11 cellular contexts compared by ENCODE assay signal in genomic region chrX:154348646-154349358, GRCh38. TPM values are rescaled to one million over a fixed set of nuclear protein-coding genes. Genes with fewer than 3 reads are reported as not detected.
DNase-seq lines count a peak whose midpoint lies in the region; ATAC-seq and TF ChIP-seq lines count a peak whose summit lies in the region.
"Had no signal": no experiment of that assay in that cellular context is flagged by ENCODE, and none has a peak within 500 bp of the region (broad histone marks: within the 10 kb centered on the region; RNA-seq: fewer than 3 reads in every experiment).

No MANE protein-coding gene starts in this region.

- no peak overlapping the region for H3K4me3 ChIP-seq in CD4-positive, alpha-beta memory T cell (ENCODE audit: low read length in 2 of 2)
- no peak overlapping the region for H3K4me3 ChIP-seq in cardiac fibroblast (replicated peaks in 1 of 2; ENCODE audit: low read depth in 2 of 2, low read length in 2 of 2)

- peaks cover 17 to 65% (median 41%) of the 10 kb centered on the region in 4 donors for H3K4me1 Mint-ChIP-seq in CD4-positive, alpha-beta memory T cell
- H3K4me1 Mint-ChIP-seq in nephron progenitor cell = peaks cover 5% of the 10 kb centered on the region

- no peaks in the 10 kb centered on the region for H3K9me3 ChIP-seq in CD4-positive, alpha-beta memory T cell (ENCODE audit: control insufficient read depth in 1 of 2, low read length in 2 of 2)

- intact Hi-C loops in CD4-positive, alpha-beta memory T cell (cut with micrococcal nuclease) = no loop called here

- H3K4me3 Mint-ChIP-seq in CD4-positive, alpha-beta memory T cell = peak overlapping the region in 4 of 8 donors; percentile 15 to 72 (median 48)
- H3K4me3 Mint-ChIP-seq in nephron progenitor cell = no peak overlapping the region

- H3K36me3 ChIP-seq in CD4-positive, alpha-beta memory T cell (ENCODE audit: insufficient read depth, low read length) = peaks cover 43% of the 10 kb centered on the region

- no peaks in the 10 kb centered on the region for H3K27me3 ChIP-seq in CD4-positive, alpha-beta memory T cell (ENCODE audit: insufficient read depth, low read length)

- no peak for TF ChIP-seq CTCF in cardiac fibroblast (IDR thresholded peaks at IDR 0.05; ENCODE audit: low read depth, low read length)
- TF ChIP-seq CTCF in nephron progenitor cell (IDR thresholded peaks at IDR 0.05) = no peak
- TF ChIP-seq CTCF in GM10266 (IDR thresholded peaks at IDR 0.05; ENCODE audit: control insufficient read depth, insufficient read depth, low read depth, missing control alignments) = no peak

- peak; percentile 17 for TF ChIP-seq POLR2A in GM15510 (IDR thresholded peaks at IDR 0.05; ENCODE audit: borderline replicate concordance, extremely low read depth, insufficient read length)

- peak overlapping the region; percentile 21 for H3K27ac ChIP-seq in CD4-positive, alpha-beta memory T cell (ENCODE audit: low read depth, low read length)

- POLR2A ChIA-PET in CD4-positive, alpha-beta memory T cell (lab: Charles Lee; ENCODE audit: partially characterized antibody) = interaction anchor here (0.8 to 12.9 kb wide), 4 partner anchors 17 to 141 kb away, joined by 3 to 245 read pairs (median 6); partner anchors contain the start of gene RPL10

- no peak for ATAC-seq in HG02759 (IDR thresholded peaks at IDR 0.05; ENCODE audit: unreplicated experiment)

- CTCF ChIA-PET in CD4-positive, alpha-beta memory T cell (lab: Charles Lee; ENCODE audit: partially characterized antibody) = interaction anchor here (0.9 kb wide), 1 partner anchor 24 kb away, joined by 3 read pairs; no protein-coding TSS in a partner anchor

- peak overlapping the region; percentile 55 to 99 (median 87) for H3K27ac Mint-ChIP-seq in CD4-positive, alpha-beta memory T cell
- peak overlapping the region; percentile 82 for H3K27ac Mint-ChIP-seq in nephron progenitor cell

- no peaks in the 10 kb centered on the region for H3K27me3 Mint-ChIP-seq in CD4-positive, alpha-beta memory T cell
- H3K27me3 Mint-ChIP-seq in nephron progenitor cell (ENCODE audit: low read depth, poor library complexity) = no peaks in the 10 kb centered on the region

- no peaks in the 10 kb centered on the region for H3K9me3 Mint-ChIP-seq in CD4-positive, alpha-beta memory T cell
- H3K9me3 Mint-ChIP-seq in nephron progenitor cell = peaks cover 15% of the 10 kb centered on the region

- peaks cover 3 to 31% of the 10 kb centered on the region in 2 donors for H3K36me3 Mint-ChIP-seq in CD4-positive, alpha-beta memory T cell
- H3K36me3 Mint-ChIP-seq in nephron progenitor cell (ENCODE audit: low read depth) = peaks cover 12% of the 10 kb centered on the region

- peak in 3 of 5 donors; percentile 15 to 33 (median 18) for DNase-seq in CD4-positive, alpha-beta memory T cell
- DNase-seq in cardiac fibroblast (ENCODE audit: low read depth in 2 of 2) (peak; percentile 2), nephron progenitor cell (no peak), epidermal melanocyte (ENCODE audit: insufficient read length, low spot score) (no peak), GM10266 (ENCODE audit: extremely low spot score) (no peak)
- DNase-seq: NCI-H1417 treated with DMSO at 0.1 percent for 48 hours, NCI-H82 had no signal

- H3K4me1 ChIP-seq in CD4-positive, alpha-beta memory T cell (ENCODE audit: insufficient read depth, low read length) = peaks cover 66% of the 10 kb centered on the region

RNA-seq across cellular contexts. Expression of gene FLNA, which starts 25.6 kb away (rescaled TPM):
- total RNA-seq in CD4-positive, alpha-beta memory T cell = 100 to 1,000 TPM; 839 to 871 TPM
- 100 to 1,000 TPM in 1 of 2 donors, 10 to 100 TPM in 1; 87.4 to 683 TPM for polyA plus RNA-seq in CD4-positive, alpha-beta memory T cell

RNA-seq across cellular contexts. Expression of gene EMD, which starts 30.3 kb away (rescaled TPM):
- 10 to 100 TPM; 84.3 to 88.7 TPM for total RNA-seq in CD4-positive, alpha-beta memory T cell
- polyA plus RNA-seq in CD4-positive, alpha-beta memory T cell = 10 to 100 TPM; 30.3 to 38.2 TPM

RNA-seq across cellular contexts. Expression of gene RPL10, which starts 49.4 kb away (rescaled TPM):
- 1,000 to 10,000 TPM; 5,157 to 5,386 TPM for total RNA-seq in CD4-positive, alpha-beta memory T cell
- polyA plus RNA-seq in CD4-positive, alpha-beta memory T cell = 1,000 to 10,000 TPM; 4,018 to 5,740 TPM

RNA-seq across cellular contexts. Expression of gene TKTL1, which starts 53.2 kb away (rescaled TPM):
- 1 to 10 TPM in 1 of 2 experiments, under 1 TPM in 1; 0.32 to 1.9 TPM for total RNA-seq in CD4-positive, alpha-beta memory T cell
- 10 to 100 TPM; 19.3 to 44.1 TPM for polyA plus RNA-seq in CD4-positive, alpha-beta memory T cell
- total RNA-seq: HT1080 had no signal

RNA-seq across cellular contexts. Expression of gene TEX28, which starts 53.9 kb away (rescaled TPM):
- total RNA-seq in CD4-positive, alpha-beta memory T cell = not detected
- not detected for polyA plus RNA-seq in CD4-positive, alpha-beta memory T cell
- total RNA-seq: epithelial cell of proximal tubule, HT1080 had no signal

Comparison
In these comparisons a context has a peak if more than half of its experiments do, and no peak if none do; other contexts are left out.
1. DNase-seq: peak in CD4-positive, alpha-beta memory T cell (3 of 5) and cardiac fibroblast (2 of 2); none in nephron progenitor cell (single experiment), epidermal melanocyte (single experiment) and GM10266 (single experiment).